16 cellular contexts compared by ENCODE assay signal in the genomic region with DNA sequence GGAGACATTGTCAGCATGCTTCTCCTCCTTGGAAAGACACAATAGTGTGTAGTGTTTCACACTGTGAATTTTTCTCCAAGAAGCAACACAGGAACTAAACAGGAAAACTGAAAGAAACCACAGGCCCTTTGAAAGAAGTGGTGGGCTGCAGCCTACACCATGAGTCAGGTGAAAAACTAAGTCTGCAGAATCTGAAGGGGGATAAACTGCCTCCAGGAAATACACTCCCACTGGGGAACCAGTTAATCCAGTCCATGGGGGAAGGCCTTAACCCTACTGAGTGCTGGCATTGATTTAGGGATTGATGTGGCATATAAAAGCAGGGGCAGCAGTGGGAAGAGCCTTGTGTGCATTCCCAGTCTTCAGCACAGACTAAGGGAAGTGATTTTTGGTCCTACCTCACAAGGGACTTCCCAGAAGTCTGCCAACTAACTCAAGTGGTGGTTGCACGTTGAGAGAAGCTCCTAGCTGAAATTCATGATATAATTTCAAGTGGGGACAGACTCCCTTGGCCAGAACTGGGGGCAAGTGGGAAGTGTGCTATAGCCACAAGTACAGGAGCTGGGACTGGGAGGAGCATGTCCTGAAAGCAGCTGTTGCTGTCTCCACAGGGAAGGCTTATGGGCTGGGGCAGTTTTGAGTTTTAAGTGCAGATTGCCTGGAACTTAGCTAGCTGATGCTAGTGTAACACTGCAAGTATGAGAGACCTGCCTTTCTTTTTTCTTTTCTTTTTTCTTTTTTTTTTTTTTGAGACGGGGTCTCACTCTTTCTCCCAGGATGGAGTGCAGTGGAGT. TPM values are rescaled to one million over a fixed set of nuclear protein-coding genes. Genes with fewer than 3 reads are reported as not detected.
DNase-seq lines count a peak whose midpoint lies in the region; ATAC-seq and TF ChIP-seq lines count a peak whose summit lies in the region.
"Had no signal": no experiment of that assay in that cellular context is flagged by ENCODE, and none has a peak within 500 bp of the region (broad histone marks: within the 10 kb centered on the region; RNA-seq: fewer than 3 reads in every experiment).

No MANE protein-coding gene starts in this region.

- no peak for TF ChIP-seq CTCF in WTC11 (IDR thresholded peaks at IDR 0.05)

- H3K27me3 Mint-ChIP-seq in WTC11 (ENCODE audit: low read depth) = no peaks in the 10 kb centered on the region
- H3K27me3 Mint-ChIP-seq: CD4-positive, CD25-positive, alpha-beta regulatory T cell had no signal

- no peaks in the 10 kb centered on the region for H3K36me3 Mint-ChIP-seq in WTC11

- ATAC-seq in WTC11 = peak; percentile 34; the same call in 1 of the 2 replicates
- ATAC-seq in HG03025 (IDR thresholded peaks at IDR 0.05; ENCODE audit: low FRiP score, unreplicated experiment) = no peak
- ATAC-seq: right lobe of liver had no signal

- peaks cover 22% of the 10 kb centered on the region for H3K4me1 Mint-ChIP-seq in WTC11

- peaks cover 8% of the 10 kb centered on the region for H3K9me3 Mint-ChIP-seq in WTC11
- H3K9me3 Mint-ChIP-seq: GM23338 had no signal

- H3K27ac Mint-ChIP-seq in WTC11 = no peak overlapping the region
- H3K27ac Mint-ChIP-seq: GM23338 had no signal

- DNase-seq in DMS 273 (lab: John Stamatoyannopoulos, UW; ENCODE audit: unreplicated experiment) = peak; percentile 45
- no peak for DNase-seq in DMS 273 treated with DMSO at 0.1 percent for 48 hours (lab: John Stamatoyannopoulos, UW)
- peak; percentile 51 for DNase-seq in Jurkat, Clone E6-1 (ENCODE audit: low read depth, low spot score)
- no peak for DNase-seq in WTC11 (ENCODE audit: low spot score)
- DNase-seq in myocyte (ENCODE audit: low read depth) = peak; percentile 53
- DNase-seq in NCI-H2171 (lab: John Stamatoyannopoulos, UW) = no peak
- no peak for DNase-seq in HuH-7 (ENCODE audit: low spot score)
- DNase-seq: activated CD4-positive, CD25-positive, alpha-beta regulatory T cell; activated CD8-positive, alpha-beta memory T cell treated with anti-CD3 and anti-CD28 coated beads, Interleukin-2, amount 50 U/mL, for 48 hours; CD4-positive, CD25-positive, alpha-beta regulatory T cell; NCI-H1105; right lobe of liver; stimulated activated CD4-positive, alpha-beta T cell treated with anti-CD3 and anti-CD28 coated beads, Interleukin-2, amount 100 ng/mL, for 48 hours had no signal

- POLR2A ChIA-PET in WTC11 (lab: Charles Lee) = no interaction called here

- CTCF ChIA-PET in WTC11 (lab: Charles Lee) = interaction anchor here (0.6 to 2.0 kb wide), 6 partner anchors 10 to 124 kb away, joined by 3 to 8 read pairs (median 4); no protein-coding TSS in a partner anchor

- H3K4me3 ChIP-seq in Jurkat, Clone E6-1 (ENCODE audit: low read length) = no peak overlapping the region
- H3K4me3 ChIP-seq: GM23338, right lobe of liver, thoracic aorta had no signal

- no peak overlapping the region for H3K4me3 Mint-ChIP-seq in WTC11
- H3K4me3 Mint-ChIP-seq: CD4-positive, CD25-positive, alpha-beta regulatory T cell; GM23338 had no signal

TF ChIP-seq in WTC11, 78 proteins besides CTCF, POLR2A, EP300 and RAD21:
- TF ChIP-seq SP1 (CRISPR knock-in tag; conservative IDR thresholded peaks at IDR 0.05) (no peak), GRHL2 (CRISPR knock-in tag; IDR thresholded peaks at IDR 0.05; ENCODE audit: insufficient replicate concordance, severe bottlenecking) (no peak), NFATC4 (CRISPR knock-in tag; IDR thresholded peaks at IDR 0.05) (no peak), TEAD4 (CRISPR knock-in tag; IDR thresholded peaks at IDR 0.05) (no peak)
- TF ChIP-seq, protein P1, sequence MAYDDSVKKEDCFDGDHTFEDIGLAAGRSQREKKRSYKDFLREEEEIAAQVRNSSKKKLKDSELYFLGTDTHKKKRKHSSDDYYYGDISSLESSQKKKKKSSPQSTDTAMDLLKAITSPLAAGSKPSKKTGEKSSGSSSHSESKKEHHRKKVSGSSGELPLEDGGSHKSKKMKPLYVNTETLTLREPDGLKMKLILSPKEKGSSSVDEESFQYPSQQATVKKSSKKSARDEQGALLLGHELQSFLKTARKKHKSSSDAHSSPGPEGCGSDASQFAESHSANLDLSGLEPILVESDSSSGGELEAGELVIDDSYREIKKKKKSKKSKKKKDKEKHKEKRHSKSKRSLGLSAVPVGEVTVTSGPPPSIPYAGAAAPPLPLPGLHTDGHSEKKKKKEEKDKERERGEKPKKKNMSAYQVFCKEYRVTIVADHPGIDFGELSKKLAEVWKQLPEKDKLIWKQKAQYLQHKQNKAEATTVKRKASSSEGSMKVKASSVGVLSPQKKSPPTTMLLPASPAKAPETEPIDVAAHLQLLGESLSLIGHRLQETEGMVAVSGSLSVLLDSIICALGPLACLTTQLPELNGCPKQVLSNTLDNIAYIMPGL (CRISPR knock-in tag; IDR thresholded peaks at IDR 0.05) = no peak

RNA-seq across cellular contexts. Expression of gene CITED2, which starts 31.3 kb away (rescaled TPM):
- polyA plus RNA-seq in Jurkat, Clone E6-1 (2012; ENCODE audit: insufficient read depth, insufficient read length) = 16.4 TPM
- total RNA-seq in WTC11 (2021) = 63.4 to 82.3 TPM (median 81.8 TPM) in 3 replicates
- total RNA-seq in myocyte = 201 and 218 TPM in 2 replicates
- 129 TPM for polyA plus RNA-seq in myocyte (2012)

RNA-seq across cellular contexts. Expression of gene TXLNB, which starts 51.4 kb away (rescaled TPM):
- polyA plus RNA-seq in Jurkat, Clone E6-1 (2012; ENCODE audit: insufficient read depth, insufficient read length) = 0.52 TPM
- 0.07 to 0.16 TPM (median 0.15 TPM) in 3 replicates for total RNA-seq in WTC11 (2021)
- total RNA-seq in myocyte = 65.8 and 77.7 TPM in 2 replicates
- polyA plus RNA-seq in myocyte (2012) = 13.2 TPM

Comparison
In these comparisons a context has a peak if more than half of its experiments do, and no peak if none do; other contexts are left out.
1. DNase-seq: peak in DMS 273 (single experiment), Jurkat, Clone E6-1 (single experiment) and myocyte (single experiment); none in DMS 273 treated with DMSO at 0.1 percent for 48 hours (single experiment), WTC11 (single experiment), NCI-H2171 (single experiment) and HuH-7 (single experiment).
2. RNA of gene TXLNB, which starts 51.4 kb away (total RNA-seq): 65.8 to 77.7 TPM in myocyte; 0.07 to 0.16 TPM in WTC11; every median in the first group is over 10 times any median in the second.